ENCODE assay signal across 16 cellular contexts in the genomic region with DNA sequence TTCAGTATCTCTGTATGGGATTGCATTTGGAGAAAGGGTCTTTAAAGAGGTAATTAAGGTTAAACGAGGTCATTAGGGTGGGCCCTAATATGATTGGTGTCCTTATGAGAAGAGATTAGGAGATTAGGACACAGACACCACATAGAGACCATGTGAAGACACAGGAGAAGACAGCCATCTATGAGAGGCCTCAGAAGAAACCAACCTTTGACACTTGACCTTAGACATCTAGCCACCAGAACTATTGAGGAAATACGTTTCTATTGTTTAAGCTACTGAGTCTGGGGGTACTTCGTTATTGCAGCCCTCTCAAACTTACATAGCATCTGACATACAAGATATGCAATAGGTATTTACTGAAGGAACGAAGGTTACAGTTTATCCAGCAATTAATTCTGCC.
"Had no signal": no experiment of that assay in that cellular context is flagged by ENCODE, and none has a peak within 500 bp of the region (broad histone marks: within the 10 kb centered on the region; RNA-seq: fewer than 3 reads in every experiment).

No MANE protein-coding gene starts in this region.

- H3K9me3 ChIP-seq: MG63 had no signal

- H3K4me3 ChIP-seq: MG63 had no signal

- H3K36me3 ChIP-seq: MG63 had no signal

- DNase-seq: Karpas-422, KG1, MG63, NCI-H1092 treated with DMSO at 0.1 percent for 48 hours, NCI-H1436, NCI-H187, NCI-H2029, NCI-H2081 treated with DMSO at 0.1 percent for 48 hours, NCI-H2171, NCI-H226, NCI-H446, NCI-H510A treated with DMSO at 0.1 percent for 48 hours, NCI-H526, SHP77 had no signal

- H3K27ac ChIP-seq: HL-60, RWPE1 had no signal

- H3K27me3 ChIP-seq: MG63 had no signal
